37 cellular contexts compared by ENCODE assay signal in genomic region chr2:21544392-21544791, GRCh38.
"Had no signal": no experiment of that assay in that cellular context is flagged by ENCODE, and none has a peak within 500 bp of the region (broad histone marks: within the 10 kb centered on the region; RNA-seq: fewer than 3 reads in every experiment).

No MANE protein-coding gene starts in this region.

- DNase-seq: activated B cell treated with CpG ODN at 0.5 μM for 24 hours; activated CD4-positive, alpha-beta memory T cell treated with anti-CD3 and anti-CD28 coated beads for 36 hours; activated CD4-positive, alpha-beta T cell treated with anti-CD3 and anti-CD28 coated beads for 4 hours; activated CD4-positive, alpha-beta T cell treated with anti-CD3 and anti-CD28 coated beads, Interleukin-2, amount 10 ng/mL, durations not matched to agents 24 days and 14 days; activated CD4-positive, alpha-beta T cell treated with anti-CD3 and anti-CD28 coated beads, Interleukin-2, amount 50 U/mL, for 1 hour; activated CD4-positive, alpha-beta T cell treated with anti-CD3 and anti-CD28 coated beads, Interleukin-2, amount 50 U/mL, for 4 hours; activated CD4-positive, CD25-positive, alpha-beta regulatory T cell treated with anti-CD3 and anti-CD28 coated beads, Interleukin-2, amount 50 U/mL, for 72 hours; activated CD8-positive, alpha-beta memory T cell treated with anti-CD3 and anti-CD28 coated beads, Interleukin-2, amount 50 U/mL, for 4 hours; activated CD8-positive, alpha-beta T cell treated with anti-CD3 and anti-CD28 coated beads for 36 hours; activated effector memory CD4-positive, alpha-beta T cell treated with anti-CD3 and anti-CD28 coated beads, Interleukin-2, amount 50 U/mL, for 16 hours; activated gamma-delta T cell treated with Interleukin-2 at 50 U/mL for 16 hours; activated naive CD4-positive, alpha-beta T cell; activated naive CD4-positive, alpha-beta T cell treated with anti-CD3 and anti-CD28 coated beads for 36 hours; activated naive CD4-positive, alpha-beta T cell treated with anti-CD3 and anti-CD28 coated beads, Interleukin-2, amount 50 U/mL, for 16 hours; activated naive CD8-positive, alpha-beta T cell treated with anti-CD3 and anti-CD28 coated beads for 36 hours; activated T-cell treated with anti-CD3 and anti-CD28 coated beads for 4 hours; activated T-cell treated with anti-CD3 and anti-CD28 coated beads, Interleukin-2, amount 50 U/mL, for 1 hour; activated T-cell treated with anti-CD3 and anti-CD28 coated beads, Interleukin-2, amount 50 U/mL, for 4 hours; activated T-cell treated with anti-CD3 and anti-CD28 coated beads, Interleukin-2, amount 50 U/mL, for 72 hours; adrenal gland; amniotic stem cell; aorta; body of pancreas; brain microvascular endothelial cell; central memory CD4-positive, alpha-beta T cell; T-helper 1 cell; T-helper 2 cell; T-helper 9 cell had no signal

- H3K4me3 Mint-ChIP-seq: activated B cell treated with CpG ODN at 0.5 μM for 24 hours; activated CD4-positive, alpha-beta memory T cell treated with anti-CD3 and anti-CD28 coated beads for 36 hours; activated CD4-positive, alpha-beta T cell treated with anti-CD3 and anti-CD28 coated beads, Interleukin-2, amount 10 ng/mL, durations not matched to agents 24 days and 14 days; activated CD8-positive, alpha-beta T cell treated with anti-CD3 and anti-CD28 coated beads for 36 hours; activated naive CD4-positive, alpha-beta T cell treated with anti-CD3 and anti-CD28 coated beads for 36 hours; activated naive CD8-positive, alpha-beta T cell treated with anti-CD3 and anti-CD28 coated beads for 36 hours; activated T-cell treated with anti-CD3 and anti-CD28 coated beads, Interleukin-2, amount 50 U/mL, for 4 hours; activated T-cell treated with anti-CD3 and anti-CD28 coated beads, Interleukin-2, amount 50 U/mL, for 72 hours; activated T-helper 1 cell treated with anti-CD3 and anti-CD28 coated beads, Interleukin-12 subunit alpha, Interleukin-12 subunit beta, Interleukin-2, Interleukin-4 antibody, amounts not matched to agents 30 ng/mL and 10 ng/mL and 1 ng/mL, durations not matched to agents 14 hours and 24 hours and 36 hours; activated T-helper 17 cell treated with anti-CD3 and anti-CD28 coated beads, Interleukin-2, amount 50 U/mL, for 72 hours; T-helper 1 cell treated with Interleukin-12 subunit alpha and Interleukin-12 subunit beta and Interleukin-4 antibody, amounts not matched to agents 30 μg/mL and 1 μg/mL, for 36 hours; T-helper 2 cell treated with Interferon-gamma antibody and Interleukin-4, amounts not matched to agents 5 μg/mL and 100 μg/mL, for 36 hours had no signal

- H3K4me1 Mint-ChIP-seq: activated B cell treated with CpG ODN at 0.5 μM for 24 hours; activated CD4-positive, alpha-beta T cell treated with anti-CD3 and anti-CD28 coated beads, Interleukin-2, amount 10 ng/mL, durations not matched to agents 24 days and 14 days; activated naive CD8-positive, alpha-beta T cell treated with anti-CD3 and anti-CD28 coated beads for 36 hours; activated T-helper 17 cell treated with anti-CD3 and anti-CD28 coated beads, Interleukin-2, amount 50 U/mL, for 72 hours had no signal

- H3K4me1 ChIP-seq: adrenal gland, body of pancreas, breast epithelium had no signal

- H3K27me3 ChIP-seq: adrenal gland, body of pancreas, brain microvascular endothelial cell, breast epithelium had no signal

- H3K27me3 Mint-ChIP-seq: activated B cell treated with CpG ODN at 0.5 μM for 24 hours; activated CD4-positive, alpha-beta memory T cell treated with anti-CD3 and anti-CD28 coated beads for 36 hours; activated CD4-positive, alpha-beta T cell treated with anti-CD3 and anti-CD28 coated beads, Interleukin-2, amount 10 ng/mL, durations not matched to agents 24 days and 14 days; activated CD8-positive, alpha-beta T cell treated with anti-CD3 and anti-CD28 coated beads for 36 hours; activated naive CD8-positive, alpha-beta T cell treated with anti-CD3 and anti-CD28 coated beads for 36 hours; activated T-helper 17 cell treated with anti-CD3 and anti-CD28 coated beads, Interleukin-2, amount 50 U/mL, for 72 hours had no signal

- FAIRE-seq: astrocyte, TTC549 had no signal

- H3K4me3 ChIP-seq: adrenal gland, body of pancreas, breast epithelium had no signal

- H3K36me3 ChIP-seq: adrenal gland, brain microvascular endothelial cell, breast epithelium had no signal

- H3K36me3 Mint-ChIP-seq: activated CD4-positive, alpha-beta memory T cell treated with anti-CD3 and anti-CD28 coated beads for 36 hours; activated naive CD4-positive, alpha-beta T cell treated with anti-CD3 and anti-CD28 coated beads, Interleukin-2, amount 50 U/mL, for 72 hours; activated naive CD8-positive, alpha-beta T cell treated with anti-CD3 and anti-CD28 coated beads for 36 hours had no signal

- H3K27ac Mint-ChIP-seq: activated B cell treated with CpG ODN at 0.5 μM for 24 hours; activated CD4-positive, alpha-beta memory T cell treated with anti-CD3 and anti-CD28 coated beads for 36 hours; activated CD4-positive, alpha-beta T cell treated with anti-CD3 and anti-CD28 coated beads, Interleukin-2, amount 10 ng/mL, durations not matched to agents 24 days and 14 days; activated CD8-positive, alpha-beta T cell treated with anti-CD3 and anti-CD28 coated beads for 36 hours; activated naive CD4-positive, alpha-beta T cell treated with anti-CD3 and anti-CD28 coated beads for 36 hours; activated naive CD4-positive, alpha-beta T cell treated with anti-CD3 and anti-CD28 coated beads, Interleukin-2, amount 50 U/mL, for 72 hours; activated naive CD8-positive, alpha-beta T cell treated with anti-CD3 and anti-CD28 coated beads for 36 hours; activated T-cell treated with anti-CD3 and anti-CD28 coated beads, Interleukin-2, amount 50 U/mL, for 72 hours; activated T-helper 1 cell treated with anti-CD3 and anti-CD28 coated beads, Interleukin-12 subunit alpha, Interleukin-12 subunit beta, Interleukin-2, Interleukin-4 antibody, amounts not matched to agents 30 ng/mL and 10 ng/mL and 1 ng/mL, durations not matched to agents 14 hours and 24 hours and 36 hours; activated T-helper 17 cell treated with anti-CD3 and anti-CD28 coated beads, Interleukin-2, amount 50 U/mL, for 72 hours; T-helper 1 cell treated with Interleukin-12 subunit alpha and Interleukin-12 subunit beta and Interleukin-4 antibody, amounts not matched to agents 30 μg/mL and 1 μg/mL, for 36 hours; T-helper 2 cell treated with Interferon-gamma antibody and Interleukin-4, amounts not matched to agents 5 μg/mL and 100 μg/mL, for 36 hours had no signal

- H3K9me3 Mint-ChIP-seq: activated B cell treated with CpG ODN at 0.5 μM for 24 hours; activated CD8-positive, alpha-beta T cell treated with anti-CD3 and anti-CD28 coated beads for 36 hours; activated naive CD8-positive, alpha-beta T cell treated with anti-CD3 and anti-CD28 coated beads for 36 hours had no signal

- H3K9me3 ChIP-seq: adrenal gland, body of pancreas, breast epithelium had no signal

- H3K27ac ChIP-seq: adrenal gland, body of pancreas, brain microvascular endothelial cell, breast epithelium, VCaP had no signal
